11 cellular contexts compared by ENCODE assay signal in the genomic region with DNA sequence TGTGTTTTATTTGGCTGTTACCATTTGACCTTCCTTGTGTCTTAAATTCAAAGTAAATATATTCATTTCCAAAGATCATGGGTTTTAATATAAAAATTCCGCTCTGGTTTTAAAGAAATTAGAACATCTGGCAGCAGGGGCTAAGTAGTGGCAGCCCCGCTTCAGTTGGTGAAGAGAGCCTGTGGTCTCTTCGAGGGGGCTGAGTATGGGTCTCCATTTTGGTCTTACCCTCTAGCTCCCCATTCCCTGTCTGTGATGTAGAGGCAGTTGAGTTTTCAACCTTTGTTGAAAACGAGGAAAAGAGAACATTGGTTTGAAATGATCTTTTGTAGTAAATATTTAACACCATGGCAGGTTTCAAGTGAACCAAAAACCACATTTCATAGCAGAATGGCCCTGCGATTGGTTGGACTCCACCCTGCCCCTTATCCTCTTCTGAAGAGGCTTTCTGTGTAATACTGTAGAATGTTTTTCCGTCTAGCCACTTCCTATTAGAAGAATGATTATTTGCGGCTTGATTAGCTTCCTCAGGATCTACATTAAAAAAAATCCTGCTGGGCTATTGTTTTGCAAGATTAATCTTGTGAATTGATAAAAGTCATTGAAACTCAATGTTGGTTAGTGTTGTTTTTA. TPM values are rescaled to one million over a fixed set of nuclear protein-coding genes. Genes with fewer than 3 reads are reported as not detected.
DNase-seq lines count a peak whose midpoint lies in the region; ATAC-seq and TF ChIP-seq lines count a peak whose summit lies in the region.
"Had no signal": no experiment of that assay in that cellular context is flagged by ENCODE, and none has a peak within 500 bp of the region (broad histone marks: within the 10 kb centered on the region; RNA-seq: fewer than 3 reads in every experiment).

No MANE protein-coding gene starts in this region.

- DNase-seq in Calu3 (peak; percentile 26), immature natural killer cell (peak in 2 of 3 donors; percentile 9 to 17), AG08395 (ENCODE audit: low spot score) (no peak), KBM-7 (no peak), AG20443 (ENCODE audit: low spot score) (no peak), T-helper 9 cell (no peak)
- DNase-seq: effector CD4-positive, alpha-beta T cell; heart left ventricle; NCI-H1436 had no signal

- no peak for TF ChIP-seq CTCF in Calu3 (IDR thresholded peaks at IDR 0.05; ENCODE audit: unreplicated experiment)

- no peak overlapping the region for H3K9ac ChIP-seq in HUES48 (ENCODE audit: low read depth, low read length)

- H3K9me3 Mint-ChIP-seq in Calu3 (ENCODE audit: low read depth, unreplicated experiment) (no peaks in the 10 kb centered on the region), immature natural killer cell (no peaks in the 10 kb centered on the region)

- H3K4me3 ChIP-seq in HUES48 (ENCODE audit: low read depth, low read length): no peak overlapping the region
- H3K4me3 ChIP-seq: heart left ventricle had no signal

- CTCF ChIA-PET in Calu3 (lab: Charles Lee): interaction anchor here (0.9 to 1.1 kb wide), 2 partner anchors 37 to 59 kb away, joined by 3 to 4 read pairs; no protein-coding TSS in a partner anchor

- peak; percentile 100 for ATAC-seq in GM21423 (IDR thresholded peaks at IDR 0.05; ENCODE audit: unreplicated experiment)

- H3K9me3 ChIP-seq in HUES48 (ENCODE audit: control insufficient read depth, insufficient read depth, low read length): no peaks in the 10 kb centered on the region
- H3K9me3 ChIP-seq: heart left ventricle had no signal

- no TSS peak for BruUV-seq in Calu3 (replicated peaks; lab: Mats Ljungman, UMichigan)

- H3K27me3 Mint-ChIP-seq in Calu3 (ENCODE audit: unreplicated experiment): no peaks in the 10 kb centered on the region
- H3K27me3 Mint-ChIP-seq in immature natural killer cell (ENCODE audit: low read depth in 3 of 3): no peaks in the 10 kb centered on the region

- peaks cover 16% of the 10 kb centered on the region for H3K36me3 Mint-ChIP-seq in Calu3 (ENCODE audit: insufficient read depth, unreplicated experiment)
- H3K36me3 Mint-ChIP-seq in immature natural killer cell: peaks cover 0 to 2% (median 0%) of the 10 kb centered on the region in 3 donors

- in situ Hi-C loops in KBM-7 (cut with MboI; ENCODE audit: low pct_unique_long_range_greater_than_20kb, low sequenced_read_pairs): no loop called here

- intact Hi-C loops in Calu3 (cut with micrococcal nuclease; ENCODE audit: unreplicated experiment): loop anchor here (5.0 kb wide), 1 partner anchor 95 kb away; no protein-coding TSS in a partner anchor

- H3K36me3 ChIP-seq in HUES48 (ENCODE audit: control insufficient read depth, insufficient read depth, low read length): no peaks in the 10 kb centered on the region
- H3K36me3 ChIP-seq: heart left ventricle had no signal

- H3K4me3 Mint-ChIP-seq in Calu3 (ENCODE audit: low read depth, unreplicated experiment) (no peak overlapping the region), immature natural killer cell (peak overlapping the region; percentile 64 to 80 (median 76))

- H3K27ac Mint-ChIP-seq in Calu3 (ENCODE audit: unreplicated experiment) (no peak overlapping the region), immature natural killer cell (peak overlapping the region; percentile 68 to 91 (median 80))

- H3K27ac ChIP-seq in HUES48 (ENCODE audit: low read depth, low read length): peak overlapping the region; percentile 62

- peaks cover 27% of the 10 kb centered on the region for H3K4me1 ChIP-seq in HUES48 (ENCODE audit: control insufficient read depth, insufficient read depth, low read length)

- H3K4me1 Mint-ChIP-seq in Calu3 (ENCODE audit: low read depth, unreplicated experiment) (peaks cover 45% of the 10 kb centered on the region), immature natural killer cell (peaks cover 43 to 48% of the 10 kb centered on the region in 2 donors)

- H3K27me3 ChIP-seq in HUES48 (ENCODE audit: control insufficient read depth, insufficient read depth, low read length): no peaks in the 10 kb centered on the region
- H3K27me3 ChIP-seq: heart left ventricle had no signal

RNA-seq across cellular contexts. Expression of a gene that starts 17.7 kb away (rescaled TPM):
- total RNA-seq in Calu3 (2022): 446 and 447 TPM in 2 replicates
- polyA plus RNA-seq in immature natural killer cell: 100 to 1,000 TPM in 1 of 3 donors, 10 to 100 TPM in 2; 69.4 to 125 (median 75.8) TPM

Comparison
In these comparisons a context has a peak if more than half of its experiments do, and no peak if none do; other contexts are left out.
1. DNase-seq: peak in Calu3 (single experiment) and immature natural killer cell (2 of 3); none in AG08395 (single experiment), KBM-7 (single experiment), AG20443 (single experiment) and T-helper 9 cell (single experiment).